30 cellular contexts compared by ENCODE assay signal in genomic region chr5:39158786-39159185, GRCh38.
DNase-seq lines count a peak whose midpoint lies in the region; ATAC-seq lines count a peak whose summit lies in the region.
"Had no signal": no experiment of that assay in that cellular context is flagged by ENCODE, and none has a peak within 500 bp of the region (broad histone marks: within the 10 kb centered on the region; RNA-seq: fewer than 3 reads in every experiment).

No MANE protein-coding gene starts in this region.

- no peak overlapping the region for H3K9ac ChIP-seq in GM23248

- DNase-seq in activated naive CD4-positive, alpha-beta T cell treated with anti-CD3 and anti-CD28 coated beads for 36 hours = no peak
- DNase-seq in activated naive CD4-positive, alpha-beta T cell (lab: John Stamatoyannopoulos, UW) = no peak
- DNase-seq in GM23248 = no peak
- DNase-seq in naive thymus-derived CD8-positive, alpha-beta T cell = no peak
- DNase-seq in NOMO-1 treated with dmso at 0.1 percent for 144 hours (lab: John Stamatoyannopoulos, UW; ENCODE audit: unreplicated experiment) = no peak
- no peak for DNase-seq in GOT3 (lab: John Stamatoyannopoulos, UW)
- DNase-seq: activated CD4-positive, CD25-positive, alpha-beta regulatory T cell treated with anti-CD3 and anti-CD28 coated beads, Interleukin-2, amount 50 U/mL, for 72 hours; activated CD8-positive, alpha-beta memory T cell treated with anti-CD3 and anti-CD28 coated beads, Interleukin-2, amount 10 ng/mL, durations not matched to agents 7 days and 5 days; BE2C; caudate nucleus; COR-L47; endodermal cell; H9; mesendoderm; NCI-H1417 treated with DMSO at 0.1 percent for 48 hours; NCI-H2081 treated with DMSO at 0.1 percent for 48 hours; NCI-H2227 treated with DMSO at 0.1 percent for 48 hours; NCI-H526 treated with DMSO at 0.1 percent for 48 hours; NK-92 treated with Interleukin-12 subunit alpha and Interleukin-12 subunit beta, amount 100 ng/mL, for 24 hours; Peyer's patch; SHP77 treated with DMSO at 0.1 percent for 48 hours; sigmoid colon; stimulated activated CD4-positive, alpha-beta T cell treated with anti-CD3 and anti-CD28 coated beads, Interleukin-12 subunit alpha, Interleukin-12 subunit beta, amount 100 ng/mL, for 4 hours; stimulated activated CD4-positive, alpha-beta T cell treated with anti-CD3 and anti-CD28 coated beads, Interleukin-2, amount 100 ng/mL, for 48 hours; thyroid gland; uterus had no signal

- H3K4me1 ChIP-seq in GM23248 (ENCODE audit: insufficient read depth) = peaks cover 11% of the 10 kb centered on the region
- H3K4me1 ChIP-seq: BE2C, thyroid gland had no signal

- H3K27me3 Mint-ChIP-seq in activated naive CD4-positive, alpha-beta T cell treated with anti-CD3 and anti-CD28 coated beads for 36 hours (ENCODE audit: low read depth) = no peaks in the 10 kb centered on the region
- H3K27me3 Mint-ChIP-seq in activated T-helper 17 cell treated with anti-CD3 and anti-CD28 coated beads, Interleukin-2, amount 50 U/mL, for 72 hours = no peaks in the 10 kb centered on the region
- no peaks in the 10 kb centered on the region for H3K27me3 Mint-ChIP-seq in naive thymus-derived CD8-positive, alpha-beta T cell
- H3K27me3 Mint-ChIP-seq: activated CD8-positive, alpha-beta memory T cell treated with anti-CD3 and anti-CD28 coated beads, Interleukin-2, amount 10 ng/mL, durations not matched to agents 7 days and 5 days had no signal

- no peaks in the 10 kb centered on the region for H3K79me2 ChIP-seq in GM23248 (ENCODE audit: insufficient read depth)

- 82% methylated on average over 2 of the region's 2 CpGs for WGBS in GM23248 (ENCODE audit: low coverage in 1 of 2, low lambda C conversion rate in 2 of 2, missing lambda C conversion rate in 2 of 2), 2 experiments

- POLR2A ChIA-PET in naive thymus-derived CD8-positive, alpha-beta T cell (lab: Charles Lee) = interaction anchor here (0.9 to 2.6 kb wide), 2 partner anchors 16 to 31 kb away, joined by 3 to 10 read pairs; no protein-coding TSS in a partner anchor

- peaks cover 84% of the 10 kb centered on the region for H3K4me1 Mint-ChIP-seq in activated naive CD4-positive, alpha-beta T cell treated with anti-CD3 and anti-CD28 coated beads for 36 hours (ENCODE audit: low read depth)
- peaks cover 58% of the 10 kb centered on the region for H3K4me1 Mint-ChIP-seq in activated T-helper 17 cell treated with anti-CD3 and anti-CD28 coated beads, Interleukin-2, amount 50 U/mL, for 72 hours
- H3K4me1 Mint-ChIP-seq in naive thymus-derived CD8-positive, alpha-beta T cell = peaks cover 46 to 92% (median 84%) of the 10 kb centered on the region in 4 donors
- H3K4me1 Mint-ChIP-seq: endodermal cell, H9 had no signal

- peak overlapping the region; percentile 77 for H2AFZ ChIP-seq in GM23248

- no peaks in the 10 kb centered on the region for H4K20me1 ChIP-seq in GM23248 (ENCODE audit: insufficient read depth)

- H3K36me3 Mint-ChIP-seq in activated naive CD4-positive, alpha-beta T cell treated with anti-CD3 and anti-CD28 coated beads for 36 hours (ENCODE audit: low read depth) = no peaks in the 10 kb centered on the region
- H3K36me3 Mint-ChIP-seq in activated T-helper 17 cell treated with anti-CD3 and anti-CD28 coated beads, Interleukin-2, amount 50 U/mL, for 72 hours (ENCODE audit: low read depth) = peaks cover 30% of the 10 kb centered on the region
- peaks cover 0 to 67% (median 14%) of the 10 kb centered on the region in 3 donors for H3K36me3 Mint-ChIP-seq in naive thymus-derived CD8-positive, alpha-beta T cell

- H3K9me3 Mint-ChIP-seq in activated naive CD4-positive, alpha-beta T cell treated with anti-CD3 and anti-CD28 coated beads for 36 hours = no peaks in the 10 kb centered on the region
- no peaks in the 10 kb centered on the region for H3K9me3 Mint-ChIP-seq in activated T-helper 17 cell treated with anti-CD3 and anti-CD28 coated beads, Interleukin-2, amount 50 U/mL, for 72 hours
- no peaks in the 10 kb centered on the region for H3K9me3 Mint-ChIP-seq in naive thymus-derived CD8-positive, alpha-beta T cell
- H3K9me3 Mint-ChIP-seq: endodermal cell; H9; T-helper 2 cell treated with Interferon-gamma antibody and Interleukin-4, amounts not matched to agents 5 μg/mL and 100 μg/mL, for 36 hours had no signal

- H3K9me3 ChIP-seq in GM23248 (ENCODE audit: low read depth) = no peaks in the 10 kb centered on the region
- H3K9me3 ChIP-seq: BE2C, left ventricle myocardium inferior, Peyer's patch, sigmoid colon, thyroid gland, uterus had no signal

- H3K4me3 Mint-ChIP-seq in activated naive CD4-positive, alpha-beta T cell treated with anti-CD3 and anti-CD28 coated beads for 36 hours = no peak overlapping the region
- peak overlapping the region; percentile 73 for H3K4me3 Mint-ChIP-seq in activated T-helper 17 cell treated with anti-CD3 and anti-CD28 coated beads, Interleukin-2, amount 50 U/mL, for 72 hours
- peak overlapping the region in 8 of 10 donors; percentile 1 to 76 (median 55) for H3K4me3 Mint-ChIP-seq in naive thymus-derived CD8-positive, alpha-beta T cell
- H3K4me3 Mint-ChIP-seq: activated CD8-positive, alpha-beta memory T cell treated with anti-CD3 and anti-CD28 coated beads, Interleukin-2, amount 10 ng/mL, durations not matched to agents 7 days and 5 days; endodermal cell; H9; T-helper 2 cell treated with Interferon-gamma antibody and Interleukin-4, amounts not matched to agents 5 μg/mL and 100 μg/mL, for 36 hours had no signal

- H3K36me3 ChIP-seq in GM23248 (ENCODE audit: low read depth) = no peaks in the 10 kb centered on the region
- H3K36me3 ChIP-seq: BE2C, left ventricle myocardium inferior, Peyer's patch, sigmoid colon, thyroid gland, uterus had no signal

- ATAC-seq in activated T-helper 17 cell treated with anti-CD3 and anti-CD28 coated beads, Interleukin-2, amount 50 U/mL, for 72 hours (replicated peaks) = no peak
- ATAC-seq in naive thymus-derived CD8-positive, alpha-beta T cell = no peak
- ATAC-seq: activated CD8-positive, alpha-beta memory T cell treated with anti-CD3 and anti-CD28 coated beads, Interleukin-2, amount 10 ng/mL, durations not matched to agents 7 days and 5 days; GM12878 had no signal

- H3F3A ChIP-seq in GM23248 (ENCODE audit: insufficient read depth) = peaks cover 13% of the 10 kb centered on the region; the same call in 1 of the 2 replicates

- H3K27ac ChIP-seq in GM23248 = no peak overlapping the region
- H3K27ac ChIP-seq: left ventricle myocardium inferior, Peyer's patch, sigmoid colon, thyroid gland, uterus had no signal

- CTCF ChIA-PET in activated naive CD4-positive, alpha-beta T cell treated with anti-CD3 and anti-CD28 coated beads for 36 hours (lab: Charles Lee) = interaction anchor here (1.0 to 3.6 kb wide), 3 partner anchors 9 to 124 kb away, joined by 3 to 14 read pairs (median 4); no protein-coding TSS in a partner anchor

- no peaks in the 10 kb centered on the region for H3K9me2 ChIP-seq in GM23248 (ENCODE audit: insufficient read depth)

- in situ Hi-C loops in GM23248 (cut with MboI) = no loop called here

- H3K4me3 ChIP-seq in GM23248 = no peak overlapping the region
- H3K4me3 ChIP-seq: GM12878, left ventricle myocardium inferior, Peyer's patch, sigmoid colon, thyroid gland, uterus had no signal

- intact Hi-C loops in activated naive CD4-positive, alpha-beta T cell treated with anti-CD3 and anti-CD28 coated beads for 36 hours (cut with micrococcal nuclease) = loop anchor here (1.0 kb wide), 1 partner anchor 8 kb away; no protein-coding TSS in a partner anchor

- no peaks in the 10 kb centered on the region for H3K27me3 ChIP-seq in GM23248 (replicated peaks; ENCODE audit: insufficient read depth)
- H3K27me3 ChIP-seq: Peyer's patch, sigmoid colon, thyroid gland, uterus had no signal

- peak overlapping the region; percentile 70 for H3K27ac Mint-ChIP-seq in activated naive CD4-positive, alpha-beta T cell treated with anti-CD3 and anti-CD28 coated beads for 36 hours
- peak overlapping the region; percentile 57 for H3K27ac Mint-ChIP-seq in activated T-helper 17 cell treated with anti-CD3 and anti-CD28 coated beads, Interleukin-2, amount 50 U/mL, for 72 hours
- peak overlapping the region; percentile 48 to 95 (median 63) for H3K27ac Mint-ChIP-seq in naive thymus-derived CD8-positive, alpha-beta T cell
- H3K27ac Mint-ChIP-seq: endodermal cell; H9; T-helper 2 cell treated with Interferon-gamma antibody and Interleukin-4, amounts not matched to agents 5 μg/mL and 100 μg/mL, for 36 hours had no signal

- no peak overlapping the region for H3K4me2 ChIP-seq in GM23248 (ENCODE audit: unreplicated experiment)
